Comparison of ENCODE assay signal across 8 cellular contexts in genomic region chr2:8481463-8482009, GRCh38.
DNase-seq lines count a peak whose midpoint lies in the region; ATAC-seq, FAIRE-seq and TF ChIP-seq lines count a peak whose summit lies in the region.

No MANE protein-coding gene starts in this region.

- H3K23ac ChIP-seq in mesenchymal stem cell (ENCODE audit: low read length in 2 of 2) = no peak overlapping the region

- SMC1A ChIA-PET in GM12878 (lab: Charles Lee; ENCODE audit: uncharacterized antibody, unreplicated experiment) = interaction anchor here (0.7 to 5.8 kb wide), 29 partner anchors 8 to 1054 kb away, joined by 3 to 121 read pairs (median 5); partner anchors contain the start of gene ID2

- peak; percentile 19 to 64; a peak in 1 of 4 replicates for TF ChIP-seq EP300 in GM12878 (IDR thresholded peaks at IDR 0.05; ENCODE audit: borderline replicate concordance in 1 of 2, control insufficient read depth in 1 of 2, low read depth in 2 of 2, low read length in 2 of 2)

- TF ChIP-seq CTCF in GM12878 (IDR thresholded peaks at IDR 0.05 in 2 of 3, conservative IDR thresholded peaks at IDR 0.05 in 1 of 3; ENCODE audit: control insufficient read depth in 2 of 3, extremely low read depth in 1 of 3, insufficient read depth in 1 of 3, low read depth in 3 of 3, low read length in 3 of 3) = no peak

- H3K4me3 ChIP-seq in Jurkat, Clone E6-1 (ENCODE audit: low read length) = no peak overlapping the region
- H3K4me3 ChIP-seq in GM12878 = no peak overlapping the region
- no peak overlapping the region for H3K4me3 ChIP-seq in mesenchymal stem cell (ENCODE audit: insufficient read depth in 1 of 2, low read depth in 1 of 2, low read length in 2 of 2)

- no peaks in the 10 kb centered on the region for H3K79me1 ChIP-seq in mesenchymal stem cell (replicated peaks; ENCODE audit: low read length, poor library complexity, severe bottlenecking)

- no peak overlapping the region; the same call in 1 of the 2 replicates for H3K9ac ChIP-seq in GM12878 (ENCODE audit: control insufficient read depth, insufficient read depth, low read length)
- no peak overlapping the region for H3K9ac ChIP-seq in mesenchymal stem cell (ENCODE audit: low read length)

- BruUV-seq in GM12878 (replicated peaks; lab: Mats Ljungman, UMichigan) = no TSS peak

- intact Hi-C loops in GM12878 (cut with micrococcal nuclease; ENCODE audit: unreplicated experiment) = loop anchor here (2.0 to 10.0 kb wide), 4 partner anchors 101 to 757 kb away; no protein-coding TSS in a partner anchor

- H3K4me1 ChIP-seq in GM12878 (ENCODE audit: control insufficient read depth, insufficient read depth, low read length) (peaks cover 45% of the 10 kb centered on the region), mesenchymal stem cell (ENCODE audit: control insufficient read depth, insufficient read depth, low read depth, low read length) (peaks cover 22% of the 10 kb centered on the region)

- H2BK120ac ChIP-seq in mesenchymal stem cell (ENCODE audit: low read depth, low read length) = no peak overlapping the region

- H3K27ac ChIP-seq in GM12878 (ENCODE audit: control insufficient read depth, insufficient read depth) (peak overlapping the region; percentile 35), mesenchymal stem cell (ENCODE audit: low read length, poor library complexity, severe bottlenecking) (no peak overlapping the region)

- in situ Hi-C loops in GM12878 (cut with MboI) = no loop called here

- no peak overlapping the region for H3K4ac ChIP-seq in mesenchymal stem cell (ENCODE audit: low read depth in 1 of 2, low read length in 2 of 2)

- no peak overlapping the region for H2BK5ac ChIP-seq in mesenchymal stem cell (ENCODE audit: low read depth, low read length, poor library complexity, severe bottlenecking)

- H3K36me3 ChIP-seq in GM12878 (ENCODE audit: control insufficient read depth in 2 of 2, insufficient read depth in 2 of 2, low read length in 1 of 2) (no peaks in the 10 kb centered on the region; a peak in 2 of 4 replicates), mesenchymal stem cell (ENCODE audit: control insufficient read depth in 1 of 2, insufficient read depth in 2 of 2, low read depth in 1 of 2, low read length in 2 of 2) (no peaks in the 10 kb centered on the region)

- WGBS in GM12878 (ENCODE audit: insufficient coverage, insufficient replicate concordance, low lambda C conversion rate, missing lambda C conversion rate) = 0% methylated on average over 6 of the region's 6 CpGs
- 85% methylated on average over 6 of the region's 6 CpGs for WGBS in mesenchymal stem cell

- DNase-seq in GM12892 (ENCODE audit: insufficient read length) (no peak), GM12878 (ENCODE audit: low read depth, low spot score) (peak; percentile 85), NCI-H1092 treated with DMSO at 0.1 percent for 48 hours (lab: John Stamatoyannopoulos, UW) (no peak), mesenchymal stem cell (no peak), T1000 (lab: John Stamatoyannopoulos, UW) (no peak), NCI-H2029 (lab: John Stamatoyannopoulos, UW) (no peak)
- DNase-seq in Jurkat, Clone E6-1 (ENCODE audit: low read depth, low spot score) = peak; percentile 41

- H3K4me2 ChIP-seq in GM12878 (ENCODE audit: control insufficient read depth, insufficient read depth) = peak overlapping the region; percentile 80
- no peak overlapping the region for H3K4me2 ChIP-seq in mesenchymal stem cell (ENCODE audit: low read length, poor library complexity, severe bottlenecking)

- no peak overlapping the region for H4K91ac ChIP-seq in mesenchymal stem cell (ENCODE audit: low read length)

- H3K9me3 ChIP-seq in GM12878 (replicated peaks; ENCODE audit: control insufficient read depth, insufficient read depth, low read length) (no peaks in the 10 kb centered on the region), mesenchymal stem cell (ENCODE audit: control insufficient read depth, low read length) (no peaks in the 10 kb centered on the region)

- H3K79me2 ChIP-seq in GM12878 (ENCODE audit: control insufficient read depth, insufficient read depth, low read length) = peaks cover 21% of the 10 kb centered on the region

- H2BK15ac ChIP-seq in mesenchymal stem cell (ENCODE audit: low read depth, poor library complexity, severe bottlenecking) = no peak overlapping the region

- H3K27me3 ChIP-seq in GM12878 (replicated peaks in 1 of 2; ENCODE audit: control insufficient read depth in 2 of 2, insufficient read depth in 2 of 2, low read length in 1 of 2) (no peaks in the 10 kb centered on the region), mesenchymal stem cell (ENCODE audit: control insufficient read depth in 1 of 2, insufficient read depth in 1 of 2, low read length in 2 of 2) (no peaks in the 10 kb centered on the region)

- H4K8ac ChIP-seq in mesenchymal stem cell (ENCODE audit: low read length) = no peak overlapping the region

- POLR2A ChIA-PET in GM12878 (lab: Charles Lee) = interaction anchor here (0.6 to 6.6 kb wide), 10 partner anchors 10 to 200 kb away, joined by 3 to 73 read pairs (median 3); partner anchors contain the start of gene ID2

- CTCF ChIA-PET in GM12878 (lab: Yijun Ruan, JAX) = interaction anchor here (0.9 to 4.0 kb wide), 14 partner anchors 9 to 1384 kb away, joined by 3 to 17 read pairs (median 4); partner anchors contain the start of gene ID2

- no peak overlapping the region for H2AFZ ChIP-seq in GM12878 (ENCODE audit: control insufficient read depth, low read depth, low read length)
- H2AFZ ChIP-seq in mesenchymal stem cell (ENCODE audit: low read depth, low read length) = no peak overlapping the region

- H3K18ac ChIP-seq in mesenchymal stem cell (ENCODE audit: low read depth in 1 of 2, low read length in 2 of 2) = no peak overlapping the region

- H3K14ac ChIP-seq in mesenchymal stem cell (ENCODE audit: low read length in 2 of 2) = no peak overlapping the region

- no peak overlapping the region for H2BK12ac ChIP-seq in mesenchymal stem cell (ENCODE audit: low read length in 2 of 2)

- TF ChIP-seq RAD21 in GM12878 (IDR thresholded peaks at IDR 0.05; ENCODE audit: insufficient read depth, low read depth, low read length) = no peak

- no peak overlapping the region for H2AK5ac ChIP-seq in mesenchymal stem cell (ENCODE audit: low read length, severe bottlenecking)

- RAD21 ChIA-PET in GM12878 (lab: Charles Lee; ENCODE audit: unreplicated experiment) = interaction anchor here (0.6 to 5.7 kb wide), 24 partner anchors 9 to 1054 kb away, joined by 3 to 155 read pairs (median 5); partner anchors contain the start of gene ID2

- FAIRE-seq in GM12892 (lab: Jason Lieb, UNC) (peak; percentile 78), GM12878 (lab: Jason Lieb, UNC) (peak; percentile 72)

- ATAC-seq in GM21515 (IDR thresholded peaks at IDR 0.05; ENCODE audit: unreplicated experiment) = peak; percentile 46
- ATAC-seq in GM12878 = peak; percentile 49

- no peaks in the 10 kb centered on the region for H4K20me1 ChIP-seq in GM12878 (ENCODE audit: control insufficient read depth, insufficient read depth)

- TF ChIP-seq POLR2A in GM12892 (IDR thresholded peaks at IDR 0.05; ENCODE audit: low read depth, low read length) = no peak
- TF ChIP-seq POLR2A in GM12878 (IDR thresholded peaks at IDR 0.05; ENCODE audit: low read depth, low read length) = no peak

TF ChIP-seq in GM12878, 131 proteins besides CTCF, POLR2A, EP300 and RAD21 (continues in another document):
- TF ChIP-seq RELA (IDR thresholded peaks at IDR 0.05; ENCODE audit: borderline replicate concordance, partially characterized antibody) (no peak), BHLHE40 (IDR thresholded peaks at IDR 0.05; ENCODE audit: borderline replicate concordance in 1 of 2, low read depth in 2 of 2, low read length in 1 of 2) (peak; percentile 41 to 63; a peak in 2 of 4 replicates), TBL1XR1 (IDR thresholded peaks at IDR 0.05; ENCODE audit: low read depth, low read length) (peak; percentile 66; the same call in 1 of the 2 replicates), RCOR1 (conservative IDR thresholded peaks at IDR 0.05; ENCODE audit: low read depth, low read length) (no peak), ZZZ3 (IDR thresholded peaks at IDR 0.05; ENCODE audit: control insufficient read depth, insufficient read length, low read depth) (no peak), TAF1 (IDR thresholded peaks at IDR 0.05; ENCODE audit: borderline replicate concordance, low read depth, low read length) (no peak), NFIC (IDR thresholded peaks at IDR 0.05; ENCODE audit: low read depth, low read length) (peak; percentile 83; the same call in 1 of the 2 replicates), ZNF622 (IDR thresholded peaks at IDR 0.05) (no peak), SPI1 (IDR thresholded peaks at IDR 0.05; ENCODE audit: borderline replicate concordance, insufficient read depth, low read depth, low read length) (no peak), ZNF207 (IDR thresholded peaks at IDR 0.05; ENCODE audit: borderline replicate concordance) (0 out of 2 replicates have a peak, but pooled peaks have one; percentile 19), E2F4 (IDR thresholded peaks at IDR 0.05; ENCODE audit: low read depth, low read length) (no peak), YBX1 (IDR thresholded peaks at IDR 0.05) (no peak)

Comparison
In these comparisons a context has a peak if more than half of its experiments do, and no peak if none do; other contexts are left out.
1. DNase-seq: peak in Jurkat, Clone E6-1 (single experiment) and GM12878 (single experiment); none in GM12892 (single experiment), NCI-H1092 treated with DMSO at 0.1 percent for 48 hours (single experiment), mesenchymal stem cell (single experiment), T1000 (single experiment) and NCI-H2029 (single experiment).